ENCODE assay signal across 2 cellular contexts in genomic region chr2:43592443-43592842, GRCh38.
TF ChIP-seq lines count a peak whose summit lies in the region.

No MANE protein-coding gene starts in this region.

TF ChIP-seq in SK-N-SH treated with all-trans-retinoic acid at 6 μM for 48 hours, 23 proteins besides CTCF, POLR2A, EP300 and RAD21:
- TF ChIP-seq PATZ1 (CRISPR knock-in tag; IDR thresholded peaks at IDR 0.05; ENCODE audit: borderline replicate concordance) (no peak), ISL1 (CRISPR knock-in tag; IDR thresholded peaks at IDR 0.05) (peak; percentile 36), TCF4 (CRISPR knock-in tag; IDR thresholded peaks at IDR 0.05; ENCODE audit: borderline replicate concordance) (no peak)
TF ChIP-seq in SK-N-SH treated with all-trans-retinoic acid at 6 μM for 48 hours: peak in this region for 1.

TF ChIP-seq in HepG2, 621 proteins besides CTCF, POLR2A, EP300 and RAD21:
- no peak for TF ChIP-seq ZSCAN21 (CRISPR knock-in tag; IDR thresholded peaks at IDR 0.05; ENCODE audit: borderline replicate concordance)
